ENCODE assay signal across 30 cellular contexts in genomic region chr7:112260941-112261340, GRCh38.
"Had no signal": no experiment of that assay in that cellular context is flagged by ENCODE, and none has a peak within 500 bp of the region (broad histone marks: within the 10 kb centered on the region; RNA-seq: fewer than 3 reads in every experiment).

No MANE protein-coding gene starts in this region.

- H3K4me3 ChIP-seq: colonic mucosa, esophagus muscularis mucosa, heart right ventricle, lower lobe of right lung, mucosa of descending colon, sigmoid colon, testis, tibial artery had no signal

- H3K4me3 Mint-ChIP-seq: dendritic cell treated with granulocyte-macrophage colony-stimulating factor and Interleukin-4, amounts not matched to agents 40 ng/mL and 50 ng/mL, for 4 days; endodermal cell; naive B cell; natural killer cell treated with Interleukin-12 subunit alpha and Interleukin-12 subunit beta and Interleukin-15 and Interleukin-18, amount 100 ng/mL, for 72 hours; neural crest cell; stimulated activated effector memory CD8-positive, alpha-beta T cell treated with anti-CD3 and anti-CD28 coated beads, Interleukin-12 subunit alpha, Interleukin-12 subunit beta, amount 100 ng/mL, for 72 hours; type B pancreatic cell had no signal

- H3K79me2 ChIP-seq: parathyroid adenoma had no signal

- H3K4me1 ChIP-seq: colonic mucosa, parathyroid adenoma, testis had no signal

- FAIRE-seq: islet of Langerhans had no signal

- H3K9me3 ChIP-seq: colonic mucosa, esophagus muscularis mucosa, heart right ventricle, lower lobe of right lung, mucosa of descending colon, sigmoid colon, testis, tibial artery had no signal

- H3K27ac Mint-ChIP-seq: dendritic cell treated with granulocyte-macrophage colony-stimulating factor and Interleukin-4, amounts not matched to agents 40 ng/mL and 50 ng/mL, for 4 days; endodermal cell; naive B cell; natural killer cell treated with Interleukin-12 subunit alpha and Interleukin-12 subunit beta and Interleukin-15 and Interleukin-18, amount 100 ng/mL, for 72 hours; progenitor cell of endocrine pancreas; stimulated activated effector memory CD8-positive, alpha-beta T cell treated with anti-CD3 and anti-CD28 coated beads, Interleukin-12 subunit alpha, Interleukin-12 subunit beta, amount 100 ng/mL, for 72 hours; type B pancreatic cell had no signal

- H3K27me3 ChIP-seq: colonic mucosa, esophagus muscularis mucosa, heart right ventricle, sigmoid colon, testis, tibial artery had no signal

- H3K27me3 Mint-ChIP-seq: dendritic cell treated with granulocyte-macrophage colony-stimulating factor and Interleukin-4, amounts not matched to agents 40 ng/mL and 50 ng/mL, for 4 days; naive B cell; natural killer cell treated with Interleukin-12 subunit alpha and Interleukin-12 subunit beta and Interleukin-15 and Interleukin-18, amount 100 ng/mL, for 72 hours; progenitor cell of endocrine pancreas; type B pancreatic cell had no signal

- H3K9ac ChIP-seq: parathyroid adenoma had no signal

- H3K36me3 Mint-ChIP-seq: naive B cell; natural killer cell treated with Interleukin-12 subunit alpha and Interleukin-12 subunit beta and Interleukin-15 and Interleukin-18, amount 100 ng/mL, for 72 hours; stimulated activated effector memory CD8-positive, alpha-beta T cell treated with anti-CD3 and anti-CD28 coated beads, Interleukin-12 subunit alpha, Interleukin-12 subunit beta, amount 100 ng/mL, for 72 hours; type B pancreatic cell had no signal

- DNase-seq: colonic mucosa; effector CD8-positive, alpha-beta T cell; endodermal cell; foreskin melanocyte; glutamatergic neuron; heart right ventricle; hippocampal formation; kidney glomerular epithelial cell; left colon; left ventricle myocardium superior; lower lobe of right lung; mucosa of descending colon; naive B cell; right cardiac atrium; sigmoid colon; stimulated activated CD4-positive, alpha-beta T cell treated with anti-CD3 and anti-CD28 coated beads, Interleukin-2, amount 100 ng/mL, for 24 hours; stimulated activated CD4-positive, alpha-beta T cell treated with anti-CD3 and anti-CD28 coated beads, Interleukin-4, amount 100 ng/mL, for 24 hours; stimulated activated naive CD8-positive, alpha-beta T cell treated with anti-CD3 and anti-CD28 coated beads, Interleukin-15, Interleukin-2, amounts not matched to agents 100 U/mL and 50 U/mL, for 24 hours; substantia nigra; testis; tibial artery had no signal

- H3K36me3 ChIP-seq: colonic mucosa, esophagus muscularis mucosa, heart right ventricle, lower lobe of right lung, sigmoid colon, tibial artery had no signal

- H3K27ac ChIP-seq: colonic mucosa, esophagus muscularis mucosa, heart right ventricle, lower lobe of right lung, parathyroid adenoma, sigmoid colon, testis, tibial artery had no signal

- H2AFZ ChIP-seq: parathyroid adenoma had no signal

- ATAC-seq: heart right ventricle; left colon; left ventricle myocardium superior; lower lobe of right lung; mucosa of descending colon; natural killer cell treated with Interleukin-12 subunit alpha and Interleukin-12 subunit beta and Interleukin-15 and Interleukin-18, amount 100 ng/mL, for 72 hours; right cardiac atrium; stimulated activated effector memory CD8-positive, alpha-beta T cell treated with anti-CD3 and anti-CD28 coated beads, Interleukin-12 subunit alpha, Interleukin-12 subunit beta, amount 100 ng/mL, for 72 hours; stimulated activated naive CD8-positive, alpha-beta T cell treated with anti-CD3 and anti-CD28 coated beads, Interleukin-15, Interleukin-2, amounts not matched to agents 100 U/mL and 50 U/mL, for 24 hours had no signal

- H3K9me3 Mint-ChIP-seq: dendritic cell treated with granulocyte-macrophage colony-stimulating factor and Interleukin-4, amounts not matched to agents 40 ng/mL and 50 ng/mL, for 4 days; endodermal cell; naive B cell; natural killer cell treated with Interleukin-12 subunit alpha and Interleukin-12 subunit beta and Interleukin-15 and Interleukin-18, amount 100 ng/mL, for 72 hours; neural crest cell; stimulated activated effector memory CD8-positive, alpha-beta T cell treated with anti-CD3 and anti-CD28 coated beads, Interleukin-12 subunit alpha, Interleukin-12 subunit beta, amount 100 ng/mL, for 72 hours; type B pancreatic cell had no signal
